ENCODE assay signal across 8 cellular contexts in the genomic region with DNA sequence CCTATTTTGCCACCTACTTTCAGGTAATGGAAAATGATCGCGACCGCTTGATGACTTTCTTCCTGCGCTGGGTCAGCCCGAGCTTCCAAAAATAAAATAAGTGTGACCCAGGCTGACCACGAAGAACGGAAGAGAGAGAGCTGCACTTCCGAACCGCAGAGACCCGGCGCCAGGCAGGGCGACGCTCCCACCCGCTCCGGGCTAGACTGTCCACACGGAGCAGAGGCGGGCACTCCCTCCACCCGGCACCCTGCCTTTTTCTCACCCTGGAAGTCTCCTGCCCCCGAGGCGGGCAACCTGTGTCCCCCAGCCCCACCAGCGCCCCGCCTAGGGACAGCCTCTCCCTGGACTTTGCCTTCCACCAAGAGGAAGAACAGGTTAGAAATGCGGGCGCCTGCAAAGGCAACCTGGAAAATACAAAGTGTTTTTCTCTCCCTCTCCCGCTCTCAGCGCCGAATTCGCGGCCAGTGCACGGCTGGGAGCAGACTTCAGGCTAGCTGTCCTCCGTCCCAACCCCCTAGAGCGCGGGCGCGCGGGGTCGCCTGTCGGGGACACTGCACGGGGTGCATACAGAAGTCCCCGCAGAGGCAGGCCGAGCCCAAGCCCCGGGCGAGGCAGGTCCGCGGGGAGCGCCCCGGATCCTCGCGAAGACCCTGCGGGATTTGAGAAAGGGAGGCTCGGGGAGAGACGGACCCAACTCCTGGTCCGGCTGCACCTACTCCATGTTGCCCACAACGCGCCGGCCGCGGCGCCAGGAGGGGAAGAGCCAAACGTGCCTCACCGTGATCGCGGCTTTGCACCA. TPM values are rescaled to one million over a fixed set of nuclear protein-coding genes. Genes with fewer than 3 reads are reported as not detected.
DNase-seq lines count a peak whose midpoint lies in the region; FAIRE-seq and TF ChIP-seq lines count a peak whose summit lies in the region.

No MANE protein-coding gene starts in this region.

- FAIRE-seq in D721Med (lab: Jason Lieb, UNC), result no peak

- H3K27me3 ChIP-seq in HUES48 (ENCODE audit: control insufficient read depth, insufficient read depth, low read length) (peaks cover 13% of the 10 kb centered on the region), esophagus (ENCODE audit: control insufficient read depth in 1 of 2, insufficient read depth in 2 of 2, low read length in 2 of 2) (no peaks in the 10 kb centered on the region), mucosa of stomach (ENCODE audit: control insufficient read depth, insufficient read depth, low read length) (no peaks in the 10 kb centered on the region)

- H3K9ac ChIP-seq in HUES48 (ENCODE audit: low read depth, low read length) (peak overlapping the region; percentile 93), mucosa of stomach (ENCODE audit: low read length) (peak overlapping the region; percentile 97)

- H3K27ac ChIP-seq in HUES48 (ENCODE audit: low read depth, low read length) (peak overlapping the region; percentile 100), esophagus (ENCODE audit: low read depth in 2 of 2, low read length in 1 of 2) (peak overlapping the region; percentile 97)

- peaks cover 33% of the 10 kb centered on the region for H3K4me1 ChIP-seq in HUES48 (ENCODE audit: control insufficient read depth, insufficient read depth, low read length)
- H3K4me1 ChIP-seq in esophagus (ENCODE audit: control insufficient read depth in 2 of 2, insufficient read depth in 2 of 2, low read length in 1 of 2), result peaks cover 2 to 8% of the 10 kb centered on the region in 2 donors
- H3K4me1 ChIP-seq in mucosa of stomach (ENCODE audit: control insufficient read depth, insufficient read depth, low read length), result peaks cover 13% of the 10 kb centered on the region

- DNase-seq in activated CD4-positive, alpha-beta T cell treated with anti-CD3 and anti-CD28 coated beads for 48 hours, result peak; percentile 8
- no peak for DNase-seq in activated CD4-positive, alpha-beta T cell treated with anti-CD3 and anti-CD28 coated beads, Interleukin-2, amount 50 U/mL, for 4 hours
- DNase-seq in UCSD-AML1 (lab: John Stamatoyannopoulos, UW; ENCODE audit: unreplicated experiment), result peak; percentile 72
- no peak for DNase-seq in D721Med (ENCODE audit: insufficient read length, low spot score)
- DNase-seq in stimulated activated CD4-positive, alpha-beta T cell treated with anti-CD3 and anti-CD28 coated beads, Interleukin-4, amount 100 ng/mL, for 1 hour, result no peak

- H3K9me3 ChIP-seq in HUES48 (ENCODE audit: control insufficient read depth, insufficient read depth, low read length) (no peaks in the 10 kb centered on the region), esophagus (ENCODE audit: control insufficient read depth in 2 of 2, insufficient read depth in 1 of 2, low read depth in 1 of 2, low read length in 1 of 2) (no peaks in the 10 kb centered on the region), mucosa of stomach (ENCODE audit: control insufficient read depth, low read length) (no peaks in the 10 kb centered on the region)

- 0 to 1% methylated on average over 59 to 63 of the region's 63 CpGs for WGBS in esophagus, 2 donors

- TF ChIP-seq CTCF in D721Med (IDR thresholded peaks at IDR 0.05; ENCODE audit: insufficient read depth, missing control alignments), result no peak

- H3K36me3 ChIP-seq in HUES48 (ENCODE audit: control insufficient read depth, insufficient read depth, low read length) (peaks cover 30% of the 10 kb centered on the region), esophagus (ENCODE audit: control insufficient read depth in 2 of 2, insufficient read depth in 2 of 2, low read length in 1 of 2) (peaks cover 0 to 3% of the 10 kb centered on the region in 2 donors), mucosa of stomach (ENCODE audit: control insufficient read depth, insufficient read depth, low read length) (peaks cover 7% of the 10 kb centered on the region)

- H3K4me3 ChIP-seq in HUES48 (ENCODE audit: low read depth, low read length) (peak overlapping the region; percentile 98), esophagus (ENCODE audit: low read depth in 1 of 2, low read length in 2 of 2) (peak overlapping the region; percentile 66 to 76), mucosa of stomach (ENCODE audit: low read length) (peak overlapping the region; percentile 95)

RNA-seq across cellular contexts. Expression of gene SPRY2, which starts 0.9 kb away (rescaled TPM):
- polyA plus RNA-seq in esophagus, result 1 to 10 TPM; 5.3 to 8.3 TPM

Comparison
In these comparisons a context has a peak if more than half of its experiments do, and no peak if none do; other contexts are left out.
1. DNase-seq: peak in activated CD4-positive, alpha-beta T cell treated with anti-CD3 and anti-CD28 coated beads for 48 hours (single experiment) and UCSD-AML1 (single experiment); none in activated CD4-positive, alpha-beta T cell treated with anti-CD3 and anti-CD28 coated beads, Interleukin-2, amount 50 U/mL, for 4 hours (0 of 2), D721Med (single experiment) and stimulated activated CD4-positive, alpha-beta T cell treated with anti-CD3 and anti-CD28 coated beads, Interleukin-4, amount 100 ng/mL, for 1 hour (single experiment).
2. Peak in every context shown above with its lines, with median percentiles within 50 percentile points of each other: H3K4me3 ChIP-seq.